In genomic region chr1:244057474-244058385, GRCh38 we compare ENCODE assay signal across 23 cellular contexts. TPM values are rescaled to one million over a fixed set of nuclear protein-coding genes. Genes with fewer than 3 reads are reported as not detected.
DNase-seq lines count a peak whose midpoint lies in the region; ATAC-seq, FAIRE-seq and TF ChIP-seq lines count a peak whose summit lies in the region.
"Had no signal": no experiment of that assay in that cellular context is flagged by ENCODE, and none has a peak within 500 bp of the region (broad histone marks: within the 10 kb centered on the region; RNA-seq: fewer than 3 reads in every experiment).

No MANE protein-coding gene starts in this region.

- H3K36me3 Mint-ChIP-seq in activated naive CD8-positive, alpha-beta T cell treated with anti-CD3 and anti-CD28 coated beads, Interleukin-2, amount 50 U/mL, for 24 hours (ENCODE audit: low read depth), result no peaks in the 10 kb centered on the region
- H3K36me3 Mint-ChIP-seq in mesothelial cell of epicardium, result peaks cover 14% of the 10 kb centered on the region
- H3K36me3 Mint-ChIP-seq: activated naive CD4-positive, alpha-beta T cell treated with anti-CD3 and anti-CD28 coated beads, Interleukin-2, amount 50 U/mL, for 24 hours had no signal

- peaks cover 21% of the 10 kb centered on the region for H3K4me1 Mint-ChIP-seq in activated naive CD8-positive, alpha-beta T cell treated with anti-CD3 and anti-CD28 coated beads, Interleukin-2, amount 50 U/mL, for 24 hours
- peaks cover 19% of the 10 kb centered on the region for H3K4me1 Mint-ChIP-seq in mesothelial cell of epicardium

- in situ Hi-C loops in ACHN (cut with HindIII; ENCODE audit: low pct_ligation_motif_present, low pct_unique_long_range_greater_than_20kb, low sequenced_read_pairs), result no loop called here

- H3K4me3 Mint-ChIP-seq in activated naive CD8-positive, alpha-beta T cell treated with anti-CD3 and anti-CD28 coated beads, Interleukin-2, amount 50 U/mL, for 24 hours, result no peak overlapping the region
- no peak overlapping the region for H3K4me3 Mint-ChIP-seq in mesothelial cell of epicardium
- H3K4me3 Mint-ChIP-seq: activated CD4-positive, alpha-beta T cell treated with anti-CD3 and anti-CD28 coated beads for 36 hours; activated naive CD4-positive, alpha-beta T cell treated with anti-CD3 and anti-CD28 coated beads, Interleukin-2, amount 50 U/mL, for 24 hours; activated T-helper 1 cell treated with anti-CD3 and anti-CD28 coated beads, Interleukin-12 subunit alpha, Interleukin-12 subunit beta, Interleukin-2, Interleukin-4 antibody, amounts not matched to agents 30 ng/mL and 10 ng/mL and 1 ng/mL, durations not matched to agents 14 hours and 24 hours and 36 hours; CD4-positive, alpha-beta memory T cell; H9; nephron had no signal

- DNase-seq in ACHN, result peak; percentile 49
- no peak for DNase-seq in GM12892 (ENCODE audit: insufficient read length)
- DNase-seq in activated naive CD8-positive, alpha-beta T cell treated with anti-CD3 and anti-CD28 coated beads, Interleukin-2, amount 50 U/mL, for 24 hours, result no peak
- DNase-seq in mesothelial cell of epicardium (ENCODE audit: low spot score in 2 of 2, unreplicated experiment in 2 of 2), result no peak
- DNase-seq in AG08396 (ENCODE audit: low spot score), result no peak
- no peak for DNase-seq in AG20443 (ENCODE audit: low spot score)
- no peak for DNase-seq in HuH-7.5 (ENCODE audit: low spot score)
- DNase-seq: activated CD4-positive, alpha-beta T cell treated with anti-CD3 and anti-CD28 coated beads for 36 hours; brain microvascular endothelial cell; CD4-positive, alpha-beta memory T cell; colonic mucosa; GF-D8; H9; MG63; NCI-H1436 treated with DMSO at 0.1 percent for 48 hours; NCI-H748 treated with DMSO at 0.1 percent for 48 hours; psoas muscle had no signal

- TF ChIP-seq POLR2A in GM12892 (IDR thresholded peaks at IDR 0.05; ENCODE audit: low read depth, low read length), result no peak

- no peak for TF ChIP-seq CTCF in mesothelial cell of epicardium (IDR thresholded peaks at IDR 0.05; ENCODE audit: unreplicated experiment)

- H3K9me3 Mint-ChIP-seq in activated naive CD8-positive, alpha-beta T cell treated with anti-CD3 and anti-CD28 coated beads, Interleukin-2, amount 50 U/mL, for 24 hours, result no peaks in the 10 kb centered on the region
- H3K9me3 Mint-ChIP-seq in mesothelial cell of epicardium, result no peaks in the 10 kb centered on the region
- H3K9me3 Mint-ChIP-seq: activated naive CD4-positive, alpha-beta T cell treated with anti-CD3 and anti-CD28 coated beads, Interleukin-2, amount 50 U/mL, for 24 hours; activated T-helper 1 cell treated with anti-CD3 and anti-CD28 coated beads, Interleukin-12 subunit alpha, Interleukin-12 subunit beta, Interleukin-2, Interleukin-4 antibody, amounts not matched to agents 30 ng/mL and 10 ng/mL and 1 ng/mL, durations not matched to agents 14 hours and 24 hours and 36 hours; CD4-positive, alpha-beta memory T cell; H9; nephron had no signal

- no peaks in the 10 kb centered on the region for H3K27me3 Mint-ChIP-seq in activated naive CD8-positive, alpha-beta T cell treated with anti-CD3 and anti-CD28 coated beads, Interleukin-2, amount 50 U/mL, for 24 hours
- H3K27me3 Mint-ChIP-seq in mesothelial cell of epicardium (ENCODE audit: low read depth), result no peaks in the 10 kb centered on the region
- H3K27me3 Mint-ChIP-seq: activated CD4-positive, alpha-beta T cell treated with anti-CD3 and anti-CD28 coated beads for 36 hours; activated naive CD4-positive, alpha-beta T cell treated with anti-CD3 and anti-CD28 coated beads, Interleukin-2, amount 50 U/mL, for 24 hours; CD4-positive, alpha-beta memory T cell had no signal

- peak overlapping the region; percentile 24 for H3K27ac Mint-ChIP-seq in activated naive CD8-positive, alpha-beta T cell treated with anti-CD3 and anti-CD28 coated beads, Interleukin-2, amount 50 U/mL, for 24 hours
- peak overlapping the region; percentile 51 for H3K27ac Mint-ChIP-seq in mesothelial cell of epicardium
- H3K27ac Mint-ChIP-seq: activated CD4-positive, alpha-beta T cell treated with anti-CD3 and anti-CD28 coated beads for 36 hours; activated T-helper 1 cell treated with anti-CD3 and anti-CD28 coated beads, Interleukin-12 subunit alpha, Interleukin-12 subunit beta, Interleukin-2, Interleukin-4 antibody, amounts not matched to agents 30 ng/mL and 10 ng/mL and 1 ng/mL, durations not matched to agents 14 hours and 24 hours and 36 hours; H9 had no signal

- no peak for ATAC-seq in activated naive CD8-positive, alpha-beta T cell treated with anti-CD3 and anti-CD28 coated beads, Interleukin-2, amount 50 U/mL, for 24 hours
- no peak for ATAC-seq in GM18511 (IDR thresholded peaks at IDR 0.05; ENCODE audit: unreplicated experiment)
- ATAC-seq: activated CD4-positive, alpha-beta T cell treated with anti-CD3 and anti-CD28 coated beads for 36 hours; gastroesophageal sphincter; K562; psoas muscle had no signal

- peak; percentile 50 for FAIRE-seq in GM12892 (lab: Jason Lieb, UNC)
- FAIRE-seq: K562 had no signal

RNA-seq across cellular contexts. Expression of gene ZBTB18, which starts 6.6 kb away (rescaled TPM):
- polyA plus RNA-seq in GM12892 (2012; ENCODE audit: missing spikeins), result 5.0 TPM
- total RNA-seq in mesothelial cell of epicardium, result 41.6 to 43.8 TPM (median 42.5 TPM) in 3 replicates
